Comparison of ENCODE assay signal across 27 cellular contexts in genomic region chr7:156178857-156179256, GRCh38.
"Had no signal": no experiment of that assay in that cellular context is flagged by ENCODE, and none has a peak within 500 bp of the region (broad histone marks: within the 10 kb centered on the region; RNA-seq: fewer than 3 reads in every experiment).

No MANE protein-coding gene starts in this region.

- H3K9me3 Mint-ChIP-seq: activated CD4-positive, alpha-beta T cell treated with anti-CD3 and anti-CD28 coated beads, Interleukin-2, amount 10 ng/mL, durations not matched to agents 24 days and 14 days; activated naive CD8-positive, alpha-beta T cell treated with anti-CD3 and anti-CD28 coated beads, Interleukin-2, amount 10 ng/mL, durations not matched to agents 7 days and 5 days; activated T-helper 17 cell treated with anti-CD3 and anti-CD28 coated beads, Interleukin-2, amount 50 U/mL, for 72 hours; T-helper 2 cell treated with Interferon-gamma antibody and Interleukin-4, amounts not matched to agents 5 μg/mL and 100 μg/mL, for 36 hours had no signal

- H3K27ac Mint-ChIP-seq: activated CD4-positive, alpha-beta T cell treated with anti-CD3 and anti-CD28 coated beads, Interleukin-2, amount 10 ng/mL, durations not matched to agents 24 days and 14 days; activated naive CD8-positive, alpha-beta T cell treated with anti-CD3 and anti-CD28 coated beads, Interleukin-2, amount 10 ng/mL, durations not matched to agents 7 days and 5 days; activated T-helper 17 cell treated with anti-CD3 and anti-CD28 coated beads, Interleukin-2, amount 50 U/mL, for 72 hours; T-helper 2 cell treated with Interferon-gamma antibody and Interleukin-4, amounts not matched to agents 5 μg/mL and 100 μg/mL, for 36 hours; WTC11 had no signal

- H3K27me3 ChIP-seq: adrenal gland had no signal

- H3K36me3 Mint-ChIP-seq: activated naive CD8-positive, alpha-beta T cell treated with anti-CD3 and anti-CD28 coated beads, Interleukin-2, amount 10 ng/mL, durations not matched to agents 7 days and 5 days had no signal

- H3K27me3 Mint-ChIP-seq: activated CD4-positive, alpha-beta T cell treated with anti-CD3 and anti-CD28 coated beads, Interleukin-2, amount 10 ng/mL, durations not matched to agents 24 days and 14 days had no signal

- DNase-seq: activated CD4-positive, alpha-beta T cell treated with anti-CD3 and anti-CD28 coated beads for 1 hour; activated CD4-positive, alpha-beta T cell treated with anti-CD3 and anti-CD28 coated beads, Interleukin-2, amount 10 ng/mL, durations not matched to agents 24 days and 14 days; activated CD4-positive, alpha-beta T cell treated with anti-CD3 and anti-CD28 coated beads, Interleukin-2, amount 50 U/mL, for 48 hours; activated naive CD4-positive, alpha-beta T cell treated with anti-CD3 and anti-CD28 coated beads, Interleukin-2, amount 50 U/mL, for 16 hours; activated naive CD8-positive, alpha-beta T cell treated with anti-CD3 and anti-CD28 coated beads, Interleukin-2, amount 10 ng/mL, durations not matched to agents 7 days and 5 days; activated T-cell treated with anti-CD3 and anti-CD28 coated beads for 4 hours; activated T-cell treated with anti-CD3 and anti-CD28 coated beads, Interleukin-2, amount 50 U/mL, for 48 hours; IMR-90; Kasumi-1; KBM-7; NCI-H1105 treated with DMSO at 0.1 percent for 48 hours; NCI-H1436 treated with DMSO at 0.1 percent for 48 hours; NCI-H187; NCI-H2081; NCI-H510A treated with DMSO at 0.1 percent for 48 hours; NK-92 treated with Interleukin-12 subunit alpha and Interleukin-12 subunit beta, amount 100 ng/mL, for 24 hours; OCI-M1; Right ventricle myocardium superior; SJCRH30; SW 1271 had no signal

- H3K4me3 ChIP-seq: adrenal gland, SJCRH30 had no signal

- H3K9me3 ChIP-seq: adrenal gland, SJCRH30 had no signal

- H3K27ac ChIP-seq: adrenal gland, RWPE1, SJCRH30 had no signal

- H3K4me1 ChIP-seq: adrenal gland, SJCRH30 had no signal

- H3K36me3 ChIP-seq: adrenal gland, SJCRH30 had no signal

- H3K4me1 Mint-ChIP-seq: activated CD4-positive, alpha-beta T cell treated with anti-CD3 and anti-CD28 coated beads, Interleukin-2, amount 10 ng/mL, durations not matched to agents 24 days and 14 days; activated naive CD8-positive, alpha-beta T cell treated with anti-CD3 and anti-CD28 coated beads, Interleukin-2, amount 10 ng/mL, durations not matched to agents 7 days and 5 days; activated T-helper 17 cell treated with anti-CD3 and anti-CD28 coated beads, Interleukin-2, amount 50 U/mL, for 72 hours; WTC11 had no signal

- H3K4me3 Mint-ChIP-seq: activated CD4-positive, alpha-beta T cell treated with anti-CD3 and anti-CD28 coated beads, Interleukin-2, amount 10 ng/mL, durations not matched to agents 24 days and 14 days; activated naive CD8-positive, alpha-beta T cell treated with anti-CD3 and anti-CD28 coated beads, Interleukin-2, amount 10 ng/mL, durations not matched to agents 7 days and 5 days; activated T-helper 17 cell treated with anti-CD3 and anti-CD28 coated beads, Interleukin-2, amount 50 U/mL, for 72 hours; T-helper 2 cell treated with Interferon-gamma antibody and Interleukin-4, amounts not matched to agents 5 μg/mL and 100 μg/mL, for 36 hours; WTC11 had no signal

- ATAC-seq: activated T-helper 17 cell treated with anti-CD3 and anti-CD28 coated beads, Interleukin-2, amount 50 U/mL, for 72 hours; Panc1; SK-N-SH treated with all-trans-retinoic acid at 6 μM for 48 hours; WTC11 had no signal
